Comparison of ENCODE assay signal across 13 cellular contexts in genomic region chr14:51310453-51311074, GRCh38.
A peak's percentile ranks its signal among the peaks of the same experiment; 100 is the strongest.
DNase-seq lines count a peak whose midpoint lies in the region; ATAC-seq and TF ChIP-seq lines count a peak whose summit lies in the region.
"Had no signal": no experiment of that assay in that cellular context is flagged by ENCODE, and none has a peak within 500 bp of the region (broad histone marks: within the 10 kb centered on the region; RNA-seq: fewer than 3 reads in every experiment).

No MANE protein-coding gene starts in this region.

- no peaks in the 10 kb centered on the region for H3K9me3 ChIP-seq in GM23248 (ENCODE audit: low read depth)
- no peaks in the 10 kb centered on the region for H3K9me3 ChIP-seq in SK-N-SH
- H3K9me3 ChIP-seq: transverse colon had no signal

- TF ChIP-seq RAD21 in SK-N-SH (IDR thresholded peaks at IDR 0.05; ENCODE audit: low read length): no peak

- H3K4me3 ChIP-seq in GM23248: no peak overlapping the region
- H3K4me3 ChIP-seq in SK-N-SH (ENCODE audit: low read depth in 2 of 2, low read length in 1 of 2): no peak overlapping the region
- no peak overlapping the region for H3K4me3 ChIP-seq in fibroblast of the aortic adventitia (ENCODE audit: low read depth, low read length)
- H3K4me3 ChIP-seq: transverse colon had no signal

- H3K36me3 ChIP-seq in GM23248 (ENCODE audit: low read depth): no peaks in the 10 kb centered on the region
- H3K36me3 ChIP-seq in SK-N-SH (replicated peaks in 1 of 2; ENCODE audit: control insufficient read depth in 1 of 2, insufficient read depth in 2 of 2, low read length in 1 of 2): no peaks in the 10 kb centered on the region
- H3K36me3 ChIP-seq: transverse colon had no signal

- POLR2A ChIA-PET in SK-N-SH (lab: Yijun Ruan, JAX): no interaction called here

- H3K27me3 ChIP-seq in GM23248 (replicated peaks; ENCODE audit: insufficient read depth) (no peaks in the 10 kb centered on the region), SK-N-SH (ENCODE audit: insufficient read depth) (no peaks in the 10 kb centered on the region)
- H3K27me3 ChIP-seq: transverse colon had no signal

- no peaks in the 10 kb centered on the region for H3K9me2 ChIP-seq in GM23248 (ENCODE audit: insufficient read depth)
- no peaks in the 10 kb centered on the region for H3K9me2 ChIP-seq in SK-N-SH

- peak; percentile 80 for DNase-seq in GM23248
- peak; percentile 10 for DNase-seq in SK-N-SH
- DNase-seq in fibroblast of the aortic adventitia (ENCODE audit: low read depth): peak; percentile 84
- DNase-seq in pons (ENCODE audit: low spot score): peak; percentile 70
- DNase-seq in NCI-H748 (lab: John Stamatoyannopoulos, UW; ENCODE audit: unreplicated experiment): no peak
- DNase-seq in DMS114 treated with DMSO at 0.1 percent for 48 hours (lab: John Stamatoyannopoulos, UW; ENCODE audit: unreplicated experiment): no peak
- DNase-seq in germinal center (ENCODE audit: low spot score): no peak
- DNase-seq: amniotic stem cell; CD4-positive, CD25-positive, alpha-beta regulatory T cell; erythroblast; OCI-M1; transverse colon had no signal

- H3K27ac ChIP-seq in GM23248: peak overlapping the region; percentile 51
- peak overlapping the region; percentile 85 to 91 for H3K27ac ChIP-seq in SK-N-SH (ENCODE audit: low read depth in 2 of 2, low read length in 1 of 2)

- H3F3A ChIP-seq in GM23248 (ENCODE audit: insufficient read depth) (peaks cover 34% of the 10 kb centered on the region), SK-N-SH (replicated peaks; ENCODE audit: insufficient read depth) (peaks cover 19% of the 10 kb centered on the region)

- no peaks in the 10 kb centered on the region for H4K20me1 ChIP-seq in GM23248 (ENCODE audit: insufficient read depth)
- H4K20me1 ChIP-seq in SK-N-SH (ENCODE audit: insufficient read depth): no peaks in the 10 kb centered on the region

- H3K9ac ChIP-seq in GM23248 (peak overlapping the region; percentile 2; the same call in 1 of the 2 replicates), SK-N-SH (peak overlapping the region; percentile 27; the same call in 1 of the 2 replicates)

- CTCF ChIA-PET in SK-N-SH (lab: Yijun Ruan, JAX): interaction anchor here (1.4 kb wide), 1 partner anchor 467 kb away, joined by 3 read pairs; no protein-coding TSS in a partner anchor

- 3 to 4% methylated on average over 3 of the region's 3 CpGs for WGBS in GM23248 (ENCODE audit: low coverage in 1 of 2, low lambda C conversion rate in 2 of 2, missing lambda C conversion rate in 2 of 2), 2 experiments
- WGBS in SK-N-SH (ENCODE audit: low lambda C conversion rate): 23% methylated on average over 3 of the region's 3 CpGs

- in situ Hi-C loops in GM23248 (cut with MboI): no loop called here

- H3K79me2 ChIP-seq in GM23248 (ENCODE audit: insufficient read depth) (no peaks in the 10 kb centered on the region), SK-N-SH (ENCODE audit: insufficient read depth) (no peaks in the 10 kb centered on the region)

- peaks cover 18% of the 10 kb centered on the region for H3K4me1 ChIP-seq in GM23248 (ENCODE audit: insufficient read depth)
- peaks cover 4 to 9% of the 10 kb centered on the region in 2 experiments; a peak in 3 of 4 replicates for H3K4me1 ChIP-seq in SK-N-SH (ENCODE audit: control insufficient read depth in 1 of 2, insufficient read depth in 2 of 2, low read depth in 1 of 2, low read length in 1 of 2)

- TF ChIP-seq CTCF in SK-N-SH (IDR thresholded peaks at IDR 0.05) (no peak), fibroblast of the aortic adventitia (IDR thresholded peaks at IDR 0.05; ENCODE audit: insufficient read depth, low read length) (no peak)

- peak overlapping the region; percentile 13 for H3K4me2 ChIP-seq in GM23248 (ENCODE audit: unreplicated experiment)
- peak overlapping the region; percentile 49; the same call in 1 of the 2 replicates for H3K4me2 ChIP-seq in SK-N-SH

- peak in 1 of 2 experiments; percentile 40; a peak in 1 of 4 replicates for TF ChIP-seq EP300 in SK-N-SH (IDR thresholded peaks at IDR 0.05; ENCODE audit: borderline replicate concordance in 1 of 2, low read depth in 1 of 2, low read length in 1 of 2)

- ATAC-seq in HG02623 (IDR thresholded peaks at IDR 0.05; ENCODE audit: unreplicated experiment): no peak

- no peak overlapping the region for H2AFZ ChIP-seq in GM23248
- no peak overlapping the region for H2AFZ ChIP-seq in SK-N-SH (ENCODE audit: low read depth)

TF ChIP-seq in SK-N-SH, 30 proteins besides CTCF, POLR2A, EP300 and RAD21 (continues in another document):
- TF ChIP-seq MEF2A (IDR thresholded peaks at IDR 0.05; ENCODE audit: borderline replicate concordance, low read depth) (no peak), ZBTB33 (IDR thresholded peaks at IDR 0.05; ENCODE audit: borderline replicate concordance, low read depth) (no peak), NFIC (IDR thresholded peaks at IDR 0.05; ENCODE audit: borderline replicate concordance) (peak; percentile 68), IRF3 (IDR thresholded peaks at IDR 0.05; ENCODE audit: low read depth, low read length) (no peak), TAF1 (IDR thresholded peaks at IDR 0.05; ENCODE audit: borderline replicate concordance, low read depth, low read length) (no peak), FOXJ3 (CRISPR knock-in tag; IDR thresholded peaks at IDR 0.05) (no peak), REST (IDR thresholded peaks at IDR 0.05; ENCODE audit: low read depth, low read length) (no peak), ELF1 (IDR thresholded peaks at IDR 0.05) (no peak), USF2 (IDR thresholded peaks at IDR 0.05; ENCODE audit: borderline replicate concordance, low read depth, low read length) (no peak), RFX5 (IDR thresholded peaks at IDR 0.05; ENCODE audit: low read length) (no peak), GATA2 (CRISPR knock-in tag; IDR thresholded peaks at IDR 0.05) (no peak), RXRA (IDR thresholded peaks at IDR 0.05; ENCODE audit: borderline replicate concordance, low read depth) (no peak), GABPA (IDR thresholded peaks at IDR 0.05; ENCODE audit: low read depth) (no peak), MXI1 (IDR thresholded peaks at IDR 0.05; ENCODE audit: low read depth, low read length) (no peak), TEAD4 (IDR thresholded peaks at IDR 0.05; ENCODE audit: borderline replicate concordance, insufficient read depth) (no peak), FOXM1 (IDR thresholded peaks at IDR 0.05; ENCODE audit: low read depth) (no peak), TCF12 (IDR thresholded peaks at IDR 0.05) (peak; percentile 87), POLR2AphosphoS5 (IDR thresholded peaks at IDR 0.05; ENCODE audit: low read depth, low read length) (no peak)

Comparison
In these comparisons a context has a peak if more than half of its experiments do, and no peak if none do; other contexts are left out.
1. DNase-seq: peak in GM23248 (single experiment), SK-N-SH (single experiment), fibroblast of the aortic adventitia (single experiment) and pons (single experiment); none in NCI-H748 (single experiment), DMS114 treated with DMSO at 0.1 percent for 48 hours (single experiment) and germinal center (single experiment).